ENCODE assay signal across 1 cellular context in genomic region chr19:590396-590745, GRCh38.
TF ChIP-seq lines count a peak whose summit lies in the region.

No MANE protein-coding gene starts in this region.

TF ChIP-seq in K562, 482 proteins besides CTCF, POLR2A, EP300 and RAD21 (continues in another document):
- TF ChIP-seq ZEB2 (IDR thresholded peaks at IDR 0.05) = no peak
- no peak for TF ChIP-seq FOSL1 (tag; conservative IDR thresholded peaks at IDR 0.05)
- peak; percentile 35; the same call in 1 of the 2 replicates for TF ChIP-seq CXXC5 (CRISPR knock-in tag; IDR thresholded peaks at IDR 0.05)
- TF ChIP-seq ZNF347 (CRISPR knock-in tag; IDR thresholded peaks at IDR 0.05; ENCODE audit: low read depth) = no peak
- TF ChIP-seq SETDB1 (IDR thresholded peaks at IDR 0.05; ENCODE audit: low read length) = no peak
- TF ChIP-seq SMAD1 (IDR thresholded peaks at IDR 0.05; ENCODE audit: low read depth, low read length, partially characterized antibody) = no peak
- TF ChIP-seq RFX5 (IDR thresholded peaks at IDR 0.05; ENCODE audit: low read depth, low read length) = no peak
- TF ChIP-seq E2F6 (IDR thresholded peaks at IDR 0.05; ENCODE audit: borderline replicate concordance in 1 of 2, extremely low read depth in 1 of 2, insufficient read depth in 1 of 2, insufficient read length in 1 of 2, low read depth in 1 of 2, low read length in 1 of 2, poor library complexity in 1 of 2, severe bottlenecking in 1 of 2) = peak; percentile 45 to 86
- no peak for TF ChIP-seq ZNF12 (CRISPR knock-in tag; IDR thresholded peaks at IDR 0.05)
- TF ChIP-seq CHCHD3 (CRISPR knock-in tag; IDR thresholded peaks at IDR 0.05) = no peak
- no peak for TF ChIP-seq FOXM1 (IDR thresholded peaks at IDR 0.05; ENCODE audit: low read depth)
- TF ChIP-seq FOXM1 (CRISPR knock-in tag; IDR thresholded peaks at IDR 0.05; ENCODE audit: low read depth) = 0 out of 2 replicates have a peak, but pooled peaks have one; percentile 3
- TF ChIP-seq ZNF695 (CRISPR knock-in tag; IDR thresholded peaks at IDR 0.05) = no peak
- no peak for TF ChIP-seq POLR2H (tag; IDR thresholded peaks at IDR 0.05; ENCODE audit: low read depth)
- TF ChIP-seq ZBTB12 (CRISPR knock-in tag; IDR thresholded peaks at IDR 0.05) = no peak
- no peak for TF ChIP-seq TFAP4 (CRISPR knock-in tag; IDR thresholded peaks at IDR 0.05; ENCODE audit: borderline replicate concordance)
- no peak for TF ChIP-seq ZNF174 (CRISPR knock-in tag; IDR thresholded peaks at IDR 0.05)
- TF ChIP-seq ZNF24 (IDR thresholded peaks at IDR 0.05) = no peak
- no peak for TF ChIP-seq CREB5 (CRISPR knock-in tag; IDR thresholded peaks at IDR 0.05)
- TF ChIP-seq ZNF589 (CRISPR knock-in tag; IDR thresholded peaks at IDR 0.05; ENCODE audit: low read depth) = no peak
- TF ChIP-seq SRSF1 (IDR thresholded peaks at IDR 0.05; ENCODE audit: low read depth, low read length) = no peak
- TF ChIP-seq HES1 (IDR thresholded peaks at IDR 0.05; ENCODE audit: low read depth) = no peak
- no peak for TF ChIP-seq ZHX1 (conservative IDR thresholded peaks at IDR 0.05; ENCODE audit: low read length)
- no peak for TF ChIP-seq MAFF (IDR thresholded peaks at IDR 0.05; ENCODE audit: low read length)
- 0 out of 2 replicates have a peak, but pooled peaks have one; percentile 45 for TF ChIP-seq REST (CRISPR knock-in tag; IDR thresholded peaks at IDR 0.05; ENCODE audit: low read depth)
- no peak for TF ChIP-seq ZNF239 (CRISPR knock-in tag; IDR thresholded peaks at IDR 0.05)
- TF ChIP-seq ZNF740 (CRISPR knock-in tag; IDR thresholded peaks at IDR 0.05) = no peak
- no peak for TF ChIP-seq ZNF740 (tag; IDR thresholded peaks at IDR 0.05)
- no peak for TF ChIP-seq ETV6 (IDR thresholded peaks at IDR 0.05; ENCODE audit: borderline replicate concordance in 1 of 2, low read depth in 2 of 2, low read length in 1 of 2)
- no peak for TF ChIP-seq ETV6 (CRISPR knock-in tag; IDR thresholded peaks at IDR 0.05; ENCODE audit: borderline replicate concordance)
- TF ChIP-seq CBFB (CRISPR knock-in tag; IDR thresholded peaks at IDR 0.05) = no peak
- no peak for TF ChIP-seq PPARD (CRISPR knock-in tag; IDR thresholded peaks at IDR 0.05)
- TF ChIP-seq RBM17 (IDR thresholded peaks at IDR 0.05; ENCODE audit: borderline replicate concordance, low read depth, low read length) = no peak
- TF ChIP-seq SMARCA4 (IDR thresholded peaks at IDR 0.05) = no peak
- TF ChIP-seq PHB (CRISPR knock-in tag; IDR thresholded peaks at IDR 0.05) = no peak
- TF ChIP-seq ZBTB2 (IDR thresholded peaks at IDR 0.05) = no peak
- TF ChIP-seq ZNF609 (CRISPR knock-in tag; IDR thresholded peaks at IDR 0.05; ENCODE audit: borderline replicate concordance) = no peak
- no peak for TF ChIP-seq RFX7 (CRISPR knock-in tag; IDR thresholded peaks at IDR 0.05)
- no peak for TF ChIP-seq CCAR2 (IDR thresholded peaks at IDR 0.05; ENCODE audit: low read depth, low read length)
- no peak for TF ChIP-seq NFIX (CRISPR knock-in tag; IDR thresholded peaks at IDR 0.05; ENCODE audit: low read depth)
- TF ChIP-seq ZBED1 (IDR thresholded peaks at IDR 0.05) = no peak
- TF ChIP-seq GABPA (tag; conservative IDR thresholded peaks at IDR 0.05; ENCODE audit: low read depth) = no peak
- TF ChIP-seq KHSRP (IDR thresholded peaks at IDR 0.05) = no peak
- TF ChIP-seq RB1 (IDR thresholded peaks at IDR 0.05; ENCODE audit: low read depth) = 0 out of 2 replicates have a peak, but pooled peaks have one; percentile 11
- TF ChIP-seq HOXB6 (CRISPR knock-in tag; IDR thresholded peaks at IDR 0.05; ENCODE audit: borderline replicate concordance) = no peak
- peak; percentile 13; the same call in 1 of the 2 replicates for TF ChIP-seq RBFOX2 (IDR thresholded peaks at IDR 0.05; ENCODE audit: low read depth, low read length)
- TF ChIP-seq PML (IDR thresholded peaks at IDR 0.05; ENCODE audit: low read length) = no peak
- no peak for TF ChIP-seq ERF (CRISPR knock-in tag; IDR thresholded peaks at IDR 0.05)
- TF ChIP-seq ZNF23 (CRISPR knock-in tag; IDR thresholded peaks at IDR 0.05) = no peak
